ENCODE assay signal across 25 cellular contexts in genomic region chrX:67779099-67779498, GRCh38.
"Had no signal": no experiment of that assay in that cellular context is flagged by ENCODE, and none has a peak within 500 bp of the region (broad histone marks: within the 10 kb centered on the region; RNA-seq: fewer than 3 reads in every experiment).

No MANE protein-coding gene starts in this region.

- H3K4me3 ChIP-seq: ovary, prostate gland, right atrium auricular region, skin epidermis, tibial nerve, uterus had no signal

- H3K4me3 Mint-ChIP-seq: activated CD4-positive, alpha-beta memory T cell treated with anti-CD3 and anti-CD28 coated beads for 36 hours; activated naive CD4-positive, alpha-beta T cell treated with anti-CD3 and anti-CD28 coated beads, Interleukin-2, amount 10 ng/mL, durations not matched to agents 7 days and 5 days; activated T-cell treated with anti-CD3 and anti-CD28 coated beads, Interleukin-2, amount 50 U/mL, for 72 hours; mesothelial cell of epicardium; natural killer cell; stimulated activated effector memory CD8-positive, alpha-beta T cell treated with anti-CD3 and anti-CD28 coated beads, Interleukin-12 subunit alpha, Interleukin-12 subunit beta, amount 100 ng/mL, for 72 hours; stimulated activated naive CD8-positive, alpha-beta T cell treated with anti-CD3 and anti-CD28 coated beads, Interleukin-15, amount 100 ng/mL, for 72 hours; T-helper 1 cell treated with Interleukin-12 subunit alpha and Interleukin-12 subunit beta and Interleukin-4 antibody, amounts not matched to agents 30 μg/mL and 1 μg/mL, for 36 hours had no signal

- H3K36me3 Mint-ChIP-seq: activated CD4-positive, alpha-beta memory T cell treated with anti-CD3 and anti-CD28 coated beads for 36 hours; activated naive CD4-positive, alpha-beta T cell treated with anti-CD3 and anti-CD28 coated beads, Interleukin-2, amount 10 ng/mL, durations not matched to agents 7 days and 5 days; mesothelial cell of epicardium; natural killer cell; stimulated activated effector memory CD8-positive, alpha-beta T cell treated with anti-CD3 and anti-CD28 coated beads, Interleukin-12 subunit alpha, Interleukin-12 subunit beta, amount 100 ng/mL, for 72 hours had no signal

- H3K9me3 Mint-ChIP-seq: activated naive CD4-positive, alpha-beta T cell treated with anti-CD3 and anti-CD28 coated beads, Interleukin-2, amount 10 ng/mL, durations not matched to agents 7 days and 5 days; stimulated activated naive CD8-positive, alpha-beta T cell treated with anti-CD3 and anti-CD28 coated beads, Interleukin-15, amount 100 ng/mL, for 72 hours; T-helper 1 cell treated with Interleukin-12 subunit alpha and Interleukin-12 subunit beta and Interleukin-4 antibody, amounts not matched to agents 30 μg/mL and 1 μg/mL, for 36 hours had no signal

- H3K27me3 ChIP-seq: ovary, right atrium auricular region, tibial nerve, uterus had no signal

- H3K36me3 ChIP-seq: ovary, prostate gland, right atrium auricular region, tibial nerve, uterus had no signal

- H3K27ac Mint-ChIP-seq: activated CD4-positive, alpha-beta memory T cell treated with anti-CD3 and anti-CD28 coated beads for 36 hours; activated naive CD4-positive, alpha-beta T cell treated with anti-CD3 and anti-CD28 coated beads, Interleukin-2, amount 10 ng/mL, durations not matched to agents 7 days and 5 days; activated T-cell treated with anti-CD3 and anti-CD28 coated beads, Interleukin-2, amount 50 U/mL, for 72 hours; mesothelial cell of epicardium; natural killer cell; stimulated activated effector memory CD8-positive, alpha-beta T cell treated with anti-CD3 and anti-CD28 coated beads, Interleukin-12 subunit alpha, Interleukin-12 subunit beta, amount 100 ng/mL, for 72 hours; stimulated activated naive CD8-positive, alpha-beta T cell treated with anti-CD3 and anti-CD28 coated beads, Interleukin-15, amount 100 ng/mL, for 72 hours; T-helper 1 cell treated with Interleukin-12 subunit alpha and Interleukin-12 subunit beta and Interleukin-4 antibody, amounts not matched to agents 30 μg/mL and 1 μg/mL, for 36 hours had no signal

- H3K27me3 Mint-ChIP-seq: activated CD4-positive, alpha-beta memory T cell treated with anti-CD3 and anti-CD28 coated beads for 36 hours; activated naive CD4-positive, alpha-beta T cell treated with anti-CD3 and anti-CD28 coated beads, Interleukin-2, amount 10 ng/mL, durations not matched to agents 7 days and 5 days; stimulated activated naive CD8-positive, alpha-beta T cell treated with anti-CD3 and anti-CD28 coated beads, Interleukin-15, amount 100 ng/mL, for 72 hours had no signal

- H3K27ac ChIP-seq: prostate gland had no signal

- H3K4me1 ChIP-seq: prostate gland had no signal

- DNase-seq: activated CD4-positive, alpha-beta memory T cell treated with anti-CD3 and anti-CD28 coated beads for 36 hours; activated CD4-positive, alpha-beta T cell treated with anti-CD3 and anti-CD28 coated beads for 48 hours; activated CD4-positive, CD25-positive, alpha-beta regulatory T cell; activated effector memory CD4-positive, alpha-beta T cell treated with Interleukin-2 at 50 U/mL for 16 hours; activated naive CD4-positive, alpha-beta T cell treated with anti-CD3 and anti-CD28 coated beads, Interleukin-2, amount 10 ng/mL, durations not matched to agents 7 days and 5 days; activated T-cell treated with anti-CD3 and anti-CD28 coated beads, Interleukin-2, amount 50 U/mL, for 72 hours; effector CD4-positive, alpha-beta T cell; erythroblast; foreskin fibroblast; hippocampal formation; natural killer cell; ovary; stimulated activated CD4-positive, alpha-beta T cell treated with anti-CD3 and anti-CD28 coated beads, Interleukin-1b, Interleukin-23, amount 100 ng/mL, for 48 hours; stimulated activated naive CD8-positive, alpha-beta T cell treated with anti-CD3 and anti-CD28 coated beads, Interleukin-15, amount 100 ng/mL, for 72 hours; T1000; uterus had no signal

- H3K4me1 Mint-ChIP-seq: activated naive CD4-positive, alpha-beta T cell treated with anti-CD3 and anti-CD28 coated beads, Interleukin-2, amount 10 ng/mL, durations not matched to agents 7 days and 5 days; natural killer cell; stimulated activated effector memory CD8-positive, alpha-beta T cell treated with anti-CD3 and anti-CD28 coated beads, Interleukin-12 subunit alpha, Interleukin-12 subunit beta, amount 100 ng/mL, for 72 hours; stimulated activated naive CD8-positive, alpha-beta T cell treated with anti-CD3 and anti-CD28 coated beads, Interleukin-15, amount 100 ng/mL, for 72 hours had no signal

- H3K9me3 ChIP-seq: ovary, prostate gland, right atrium auricular region, tibial nerve, uterus had no signal

- FAIRE-seq: endometrium, islet of Langerhans had no signal

- ATAC-seq: activated T-cell treated with anti-CD3 and anti-CD28 coated beads, Interleukin-2, amount 50 U/mL, for 72 hours; natural killer cell; stimulated activated effector memory CD8-positive, alpha-beta T cell treated with anti-CD3 and anti-CD28 coated beads, Interleukin-12 subunit alpha, Interleukin-12 subunit beta, amount 100 ng/mL, for 72 hours; stimulated activated naive CD8-positive, alpha-beta T cell treated with anti-CD3 and anti-CD28 coated beads, Interleukin-15, amount 100 ng/mL, for 72 hours had no signal
